Comparison of ENCODE assay signal across 9 cellular contexts in genomic region chr4:37975321-37975822, GRCh38. TPM values are rescaled to one million over a fixed set of nuclear protein-coding genes. Genes with fewer than 3 reads are reported as not detected.
DNase-seq lines count a peak whose midpoint lies in the region; ATAC-seq, FAIRE-seq and TF ChIP-seq lines count a peak whose summit lies in the region.
"Not testable (repeated sequence)": the region's sequence is repeated elsewhere in the genome, so short reads cannot be mapped to it uniquely, and the experiment has no call there.
"Had no signal": no experiment of that assay in that cellular context is flagged by ENCODE, and none has a peak within 500 bp of the region (broad histone marks: within the 10 kb centered on the region; RNA-seq: fewer than 3 reads in every experiment).

No MANE protein-coding gene starts in this region.

- TF ChIP-seq RAD21 in K562 (CRISPR knock-in tag; conservative IDR thresholded peaks at IDR 0.05 in 1 of 2, IDR thresholded peaks at IDR 0.05 in 1 of 2): not testable (repeated sequence)

- TF ChIP-seq EP300 in K562 (IDR thresholded peaks at IDR 0.05; ENCODE audit: low read length); sigmoid colon (IDR thresholded peaks at IDR 0.05): not testable (repeated sequence)

- H3K79me2 ChIP-seq in OCI-LY1 (ENCODE audit: insufficient read depth, low read length): peaks cover 26% of the 10 kb centered on the region
- H3K79me2 ChIP-seq in K562 (ENCODE audit: control insufficient read depth, insufficient read depth, low read length): not testable (repeated sequence)

- peak overlapping the region; percentile 43 for H3K4me3 Mint-ChIP-seq in CD4-positive, alpha-beta T cell
- H3K4me3 Mint-ChIP-seq in natural killer cell: peak overlapping the region; percentile 35

- not testable (repeated sequence) for H3K9me3 ChIP-seq in CD4-positive, alpha-beta T cell (ENCODE audit: control insufficient read depth, low read length); OCI-LY1 (ENCODE audit: low read length); WERI-Rb-1 (ENCODE audit: severe bottlenecking); K562 (replicated peaks; ENCODE audit: control insufficient read depth, insufficient read depth, low read depth, low read length); sigmoid colon

- not testable (repeated sequence) for H3K27me3 Mint-ChIP-seq in CD4-positive, alpha-beta T cell; natural killer cell (ENCODE audit: low read depth in 2 of 2)

- H2AFZ ChIP-seq in OCI-LY1 (ENCODE audit: low read length); K562 (ENCODE audit: low read depth, low read length): not testable (repeated sequence)

- not testable (repeated sequence) for H4K20me1 ChIP-seq in OCI-LY1 (ENCODE audit: insufficient read depth, low read length); K562 (replicated peaks; ENCODE audit: control insufficient read depth, insufficient read depth, low read length)

- H3K9ac ChIP-seq in OCI-LY1 (ENCODE audit: low read length); K562 (ENCODE audit: insufficient read depth in 1 of 2, low read depth in 2 of 2, low read length in 2 of 2): not testable (repeated sequence)

- CTCF ChIA-PET in CD4-positive, alpha-beta T cell (lab: Charles Lee); K562 (lab: Yijun Ruan, JAX; ENCODE audit: low intra/inter-chr PET ratio): not testable (repeated sequence)

- in situ Hi-C loops in K562 (cut with MboI): not testable (repeated sequence)

- not testable (repeated sequence) for FAIRE-seq in K562 (lab: Jason Lieb, UNC)

- WGBS in K562 (ENCODE audit: insufficient coverage, low coverage, missing lambda C conversion rate): 40% methylated on average over 9 of the region's 13 CpGs
- WGBS in sigmoid colon, 2 donors: 78 to 91% methylated on average over 12 of the region's 13 CpGs

- H3K4me2 ChIP-seq in OCI-LY1 (ENCODE audit: low read length); K562 (ENCODE audit: insufficient read depth, low read length): not testable (repeated sequence)

- H3K27ac Mint-ChIP-seq in CD4-positive, alpha-beta T cell: peak overlapping the region; percentile 78
- H3K27ac Mint-ChIP-seq in natural killer cell: peak overlapping the region; percentile 8 to 75

- not testable (repeated sequence) for TF ChIP-seq POLR2A in K562 (conservative IDR thresholded peaks at IDR 0.05); sigmoid colon (IDR thresholded peaks at IDR 0.05)

- H3K4me1 ChIP-seq in OCI-LY1 (ENCODE audit: insufficient read depth, low read length, severe bottlenecking): peaks cover 41% of the 10 kb centered on the region
- not testable (repeated sequence) for H3K4me1 ChIP-seq in K562 (replicated peaks in 1 of 2; ENCODE audit: control insufficient read depth in 2 of 2, insufficient read depth in 2 of 2, low read length in 2 of 2)
- H3K4me1 ChIP-seq in sigmoid colon: peaks cover 0 to 35% (median 31%) of the 10 kb centered on the region in 4 donors

- not testable (repeated sequence) for H3K9me3 Mint-ChIP-seq in CD4-positive, alpha-beta T cell; natural killer cell

- DNase-seq in CD4-positive, alpha-beta T cell; K562 (ENCODE audit: extremely low read depth in 1 of 4, low spot score in 3 of 4); natural killer cell; sigmoid colon: not testable (repeated sequence)
- DNase-seq in WERI-Rb-1 (peak; percentile 38), left lobe of liver (ENCODE audit: low spot score) (peak; percentile 81)

- not testable (repeated sequence) for H3K36me3 ChIP-seq in OCI-LY1 (ENCODE audit: insufficient read depth, low read length); WERI-Rb-1; K562 (ENCODE audit: control insufficient read depth, insufficient read depth, low read length); sigmoid colon

- not testable (repeated sequence) for ATAC-seq in CD4-positive, alpha-beta T cell (ENCODE audit: poor library complexity); K562; left lobe of liver; natural killer cell

- H3K9me2 ChIP-seq in OCI-LY1 (ENCODE audit: low read depth, low read length): not testable (repeated sequence)

- POLR2A ChIA-PET in CD4-positive, alpha-beta T cell (lab: Charles Lee): interaction anchor here (0.6 kb wide), 1 partner anchor 50 kb away, joined by 3 read pairs; no protein-coding TSS in a partner anchor
- POLR2A ChIA-PET in K562 (lab: Yijun Ruan, JAX): not testable (repeated sequence)

- intact Hi-C loops in CD4-positive, alpha-beta T cell (cut with DNase I, micrococcal nuclease): loop anchor here (5.0 to 10.0 kb wide), 5 partner anchors 83 to 1379 kb away; partner anchors contain the start of genes PGM2 (in 2 of the 2), RELL1 (in 1 of the 2) and TBC1D1 (in 1 of the 2)
- intact Hi-C loops in K562 (cut with micrococcal nuclease): loop anchor here (5.0 kb wide), 1 partner anchor 173 kb away; no protein-coding TSS in a partner anchor
- intact Hi-C loops in natural killer cell (cut with micrococcal nuclease): loop anchor here (10.0 kb wide), 1 partner anchor 281 kb away; no protein-coding TSS in a partner anchor
- intact Hi-C loops in sigmoid colon (cut with DNase I): loop anchor here (5.0 to 10.0 kb wide), 7 partner anchors 42 to 699 kb away; partner anchors contain the start of genes PGM2, RELL1 and TBC1D1

- H3K27ac ChIP-seq in CD4-positive, alpha-beta T cell (ENCODE audit: low read depth, low read length); WERI-Rb-1; K562 (ENCODE audit: extremely low read depth, low read depth, low read length): not testable (repeated sequence)
- peak overlapping the region; percentile 47 for H3K27ac ChIP-seq in OCI-LY1 (ENCODE audit: low read depth, low read length, poor library complexity, severe bottlenecking)
- peak overlapping the region in 3 of 4 donors; percentile 2 to 98 (median 98) for H3K27ac ChIP-seq in sigmoid colon

- H3K4me3 ChIP-seq in OCI-LY1 (ENCODE audit: low read depth, low read length, poor library complexity, severe bottlenecking); WERI-Rb-1 (ENCODE audit: low read depth, low read length); K562; sigmoid colon: not testable (repeated sequence)

- peaks cover 25% of the 10 kb centered on the region for H3K4me1 Mint-ChIP-seq in CD4-positive, alpha-beta T cell (ENCODE audit: low read depth)
- peaks cover 16 to 30% of the 10 kb centered on the region in 2 donors for H3K4me1 Mint-ChIP-seq in natural killer cell

- not testable (repeated sequence) for H3F3A ChIP-seq in OCI-LY1 (ENCODE audit: insufficient read depth, low read length)

- not testable (repeated sequence) for BruUV-seq in K562 (replicated peaks; lab: Mats Ljungman, UMichigan)

- H3K27me3 ChIP-seq in CD4-positive, alpha-beta T cell (ENCODE audit: control insufficient read depth, insufficient read depth, low read length); OCI-LY1 (ENCODE audit: insufficient read depth, low read length); WERI-Rb-1 (ENCODE audit: insufficient read depth, low read depth, severe bottlenecking); sigmoid colon: not testable (repeated sequence)
- H3K27me3 ChIP-seq in K562 (ENCODE audit: control insufficient read depth in 2 of 2, insufficient read depth in 2 of 2, low read length in 2 of 2): peaks cover 12 to 17% of the 10 kb centered on the region in 2 experiments; a peak in 4 of 5 replicates

- not testable (repeated sequence) for H3K36me3 Mint-ChIP-seq in CD4-positive, alpha-beta T cell (ENCODE audit: low read depth); natural killer cell

- TF ChIP-seq CTCF in CD4-positive, alpha-beta T cell (IDR thresholded peaks at IDR 0.05); OCI-LY1 (IDR thresholded peaks at IDR 0.05; ENCODE audit: low read length); K562 (IDR thresholded peaks at IDR 0.05 in 2 of 3, conservative IDR thresholded peaks at IDR 0.05 in 1 of 3; ENCODE audit: insufficient read depth in 2 of 3, low read depth in 1 of 3, low read length in 3 of 3); natural killer cell (IDR thresholded peaks at IDR 0.05); sigmoid colon (IDR thresholded peaks at IDR 0.05): not testable (repeated sequence)
- peak; percentile 2; the same call in 1 of the 2 replicates for TF ChIP-seq CTCF in WERI-Rb-1 (IDR thresholded peaks at IDR 0.05; ENCODE audit: low read depth, low read length)

- H3K9me1 ChIP-seq in K562 (ENCODE audit: control insufficient read depth, insufficient read depth, low read length): not testable (repeated sequence)

RNA-seq across cellular contexts. Expression of gene PTTG2, which starts 15.2 kb away (rescaled TPM):
- 1 to 10 TPM in 1 of 2 experiments, under 1 TPM in 1; 0.55 to 1.3 TPM for total RNA-seq in CD4-positive, alpha-beta T cell
- total RNA-seq in K562 (2011; cell fraction: chromatin; rRNA removed; ENCODE audit: low replicate concordance): not detected in 2 replicates
- not detected in 2 replicates for total RNA-seq in K562 (2011; cell fraction: nucleolus; rRNA removed)
- not detected in 2 replicates for total RNA-seq in K562 (2011; cell fraction: nucleoplasm; rRNA removed)
- total RNA-seq in K562 (2014; rRNA removed) (not detected in 2 replicates), K562 (2014; rRNA removed; fragmentation: Illumina TruSeq; extraction: Trizol) (not detected in 2 replicates), K562 (2015; rRNA removed; fragmentation: Illumina TruSeq; extraction: Trizol) (not detected in 2 replicates), K562 (2021) (not detected in 2 replicates), left lobe of liver (not detected), natural killer cell (1 to 10 TPM in 2 of 3 donors, under 1 TPM in 1; 0.82 to 1.5 (median 1.2) TPM), sigmoid colon (1 to 10 TPM; 2.4 to 7.7 (median 6.3) TPM)
- polyA plus RNA-seq in K562 (2011; rRNA removed) (not detected in 2 replicates), K562 (2014; fragmentation: Illumina TruSeq; extraction: Trizol) (not detected in 2 replicates), K562 (2014; fragmentation: Nextera tagmentation; extraction: Ambion mirVana) (not detected), K562 (2014; rRNA removed) (not detected in 2 replicates), sigmoid colon (under 1 TPM in 1 of 3 donors, not detected in 2; 0.28 TPM)
- not detected in 2 replicates for polyA plus RNA-seq in K562 (2011; cell fraction: cytosol; rRNA removed)
- polyA plus RNA-seq in K562 (2011; cell fraction: nucleus; rRNA removed): not detected in 2 replicates
- not detected in 2 replicates for polyA plus RNA-seq in K562 (2012)
- polyA minus RNA-seq in K562 (2011; rRNA and poly(A)+ RNA removed): not detected in 2 replicates
- polyA minus RNA-seq in K562 (2011; cell fraction: cytosol; rRNA and poly(A)+ RNA removed): not detected in 2 replicates
- polyA minus RNA-seq in K562 (2011; cell fraction: nucleus; rRNA and poly(A)+ RNA removed): not detected in 2 replicates
- total RNA-seq: A172, GM23248 had no signal
- polyA plus RNA-seq: GM23248 had no signal
